ENCODE assay signal across 13 cellular contexts in genomic region chr1:12636098-12636950, GRCh38. TPM values are rescaled to one million over a fixed set of nuclear protein-coding genes. Genes with fewer than 3 reads are reported as not detected.
DNase-seq lines count a peak whose midpoint lies in the region; ATAC-seq and TF ChIP-seq lines count a peak whose summit lies in the region.
"Had no signal": no experiment of that assay in that cellular context is flagged by ENCODE, and none has a peak within 500 bp of the region (broad histone marks: within the 10 kb centered on the region; RNA-seq: fewer than 3 reads in every experiment).

No MANE protein-coding gene starts in this region.

- H3K4me3 ChIP-seq in BLaER1 (no peak overlapping the region), SJSA1 (no peak overlapping the region), osteoblast (ENCODE audit: insufficient read depth, low read length) (no peak overlapping the region), PC-3 (ENCODE audit: low read length) (no peak overlapping the region)

- H3F3A ChIP-seq in PC-3 (ENCODE audit: low read length, unreplicated experiment), result no peaks in the 10 kb centered on the region

- H3K27ac Mint-ChIP-seq in activated CD8-positive, alpha-beta T cell treated with anti-CD3 and anti-CD28 coated beads, Interleukin-2, amount 10 ng/mL, durations not matched to agents 7 days and 5 days, result no peak overlapping the region
- H3K27ac Mint-ChIP-seq: brain; natural killer cell treated with Interleukin-12 subunit alpha and Interleukin-12 subunit beta and Interleukin-15 and Interleukin-18, amount 100 ng/mL, for 72 hours; type B pancreatic cell had no signal

- H2AFZ ChIP-seq in osteoblast (ENCODE audit: low read length) (no peak overlapping the region), PC-3 (ENCODE audit: low read length) (no peak overlapping the region)

- H3K27ac ChIP-seq in BLaER1, result peak overlapping the region; percentile 9; the same call in 1 of the 2 replicates
- H3K27ac ChIP-seq in SJSA1, result peak overlapping the region; percentile 69
- H3K27ac ChIP-seq in osteoblast (ENCODE audit: low read depth, low read length), result peak overlapping the region; percentile 53
- H3K27ac ChIP-seq in PC-3 (ENCODE audit: low read length), result no peak overlapping the region
- H3K27ac ChIP-seq: KMS-11 had no signal

- POLR2A ChIA-PET in PC-3 (lab: Charles Lee; ENCODE audit: unreplicated experiment), result no interaction called here
- POLR2A ChIA-PET in activated CD8-positive, alpha-beta T cell treated with anti-CD3 and anti-CD28 coated beads, Interleukin-2, amount 10 ng/mL, durations not matched to agents 7 days and 5 days (lab: Charles Lee), result no interaction called here

- H3K79me2 ChIP-seq in osteoblast (ENCODE audit: insufficient read depth, low read length) (no peaks in the 10 kb centered on the region), PC-3 (ENCODE audit: low read length) (no peaks in the 10 kb centered on the region)

- peaks cover 53% of the 10 kb centered on the region for H3K4me1 ChIP-seq in BLaER1
- peaks cover 17% of the 10 kb centered on the region for H3K4me1 ChIP-seq in SJSA1 (replicated peaks)
- H3K4me1 ChIP-seq in osteoblast (ENCODE audit: insufficient read depth, low read length), result peaks cover 12% of the 10 kb centered on the region
- no peaks in the 10 kb centered on the region for H3K4me1 ChIP-seq in PC-3 (ENCODE audit: insufficient read depth, low read length)

- H3K27me3 ChIP-seq in BLaER1 (no peaks in the 10 kb centered on the region), SJSA1 (replicated peaks) (no peaks in the 10 kb centered on the region), osteoblast (ENCODE audit: insufficient read depth, low read length) (no peaks in the 10 kb centered on the region), PC-3 (ENCODE audit: low read length) (no peaks in the 10 kb centered on the region)

- intact Hi-C loops in cardiac septum (cut with DNase I), result no loop called here
- intact Hi-C loops in PC-3 (cut with micrococcal nuclease), result no loop called here

- peaks cover 16% of the 10 kb centered on the region for H3K4me1 Mint-ChIP-seq in activated CD8-positive, alpha-beta T cell treated with anti-CD3 and anti-CD28 coated beads, Interleukin-2, amount 10 ng/mL, durations not matched to agents 7 days and 5 days (ENCODE audit: low read depth)
- H3K4me1 Mint-ChIP-seq: brain had no signal

- H3K4me3 Mint-ChIP-seq in activated CD8-positive, alpha-beta T cell treated with anti-CD3 and anti-CD28 coated beads, Interleukin-2, amount 10 ng/mL, durations not matched to agents 7 days and 5 days, result no peak overlapping the region
- H3K4me3 Mint-ChIP-seq: brain; natural killer cell treated with Interleukin-12 subunit alpha and Interleukin-12 subunit beta and Interleukin-15 and Interleukin-18, amount 100 ng/mL, for 72 hours; type B pancreatic cell had no signal

- H3K36me3 ChIP-seq in BLaER1, result no peaks in the 10 kb centered on the region
- H3K36me3 ChIP-seq in SJSA1, result no peaks in the 10 kb centered on the region
- no peaks in the 10 kb centered on the region for H3K36me3 ChIP-seq in osteoblast (ENCODE audit: insufficient read depth, low read length)
- H3K36me3 ChIP-seq in PC-3 (ENCODE audit: low read depth, low read length), result no peaks in the 10 kb centered on the region

- CTCF ChIA-PET in PC-3 (lab: Charles Lee), result no interaction called here
- CTCF ChIA-PET in activated CD8-positive, alpha-beta T cell treated with anti-CD3 and anti-CD28 coated beads, Interleukin-2, amount 10 ng/mL, durations not matched to agents 7 days and 5 days (lab: Charles Lee), result no interaction called here

- H3K36me3 Mint-ChIP-seq in activated CD8-positive, alpha-beta T cell treated with anti-CD3 and anti-CD28 coated beads, Interleukin-2, amount 10 ng/mL, durations not matched to agents 7 days and 5 days (ENCODE audit: low read depth), result peaks cover 2% of the 10 kb centered on the region
- H3K36me3 Mint-ChIP-seq: brain, type B pancreatic cell had no signal

- H3K9me2 ChIP-seq in PC-3 (replicated peaks; ENCODE audit: low read length), result no peaks in the 10 kb centered on the region

- H3K9ac ChIP-seq in BLaER1 (no peak overlapping the region), PC-3 (ENCODE audit: low read length) (no peak overlapping the region)
- H3K9ac ChIP-seq: KMS-11 had no signal

- peak; percentile 94 for DNase-seq in SJSA1 (ENCODE audit: low read depth in 1 of 2, low spot score in 2 of 2)
- DNase-seq in cardiac septum (ENCODE audit: low spot score), result peak; percentile 76
- peak; percentile 95 for DNase-seq in osteoblast (ENCODE audit: insufficient read length, low spot score, missing footprints)
- DNase-seq in PC-3, result no peak
- DNase-seq in anterior cingulate cortex (lab: John Stamatoyannopoulos, UW), result no peak
- no peak for DNase-seq in activated CD8-positive, alpha-beta T cell treated with anti-CD3 and anti-CD28 coated beads, Interleukin-2, amount 10 ng/mL, durations not matched to agents 7 days and 5 days

- H3K4me2 ChIP-seq in BLaER1 (peak overlapping the region; percentile 58), osteoblast (ENCODE audit: insufficient read depth, low read length) (no peak overlapping the region), PC-3 (ENCODE audit: low read length) (no peak overlapping the region)
- H3K4me2 ChIP-seq: KMS-11 had no signal

- no peaks in the 10 kb centered on the region for H4K20me1 ChIP-seq in BLaER1
- no peaks in the 10 kb centered on the region for H4K20me1 ChIP-seq in osteoblast (ENCODE audit: insufficient read depth, low read length)
- H4K20me1 ChIP-seq in PC-3 (ENCODE audit: low read length), result no peaks in the 10 kb centered on the region

- TF ChIP-seq CTCF in osteoblast (IDR thresholded peaks at IDR 0.05; ENCODE audit: extremely low read depth, low read depth, low read length) (no peak), PC-3 (conservative IDR thresholded peaks at IDR 0.05; ENCODE audit: low read depth, low read length) (no peak)

- no peak for ATAC-seq in PC-3
- ATAC-seq in GM21786 (IDR thresholded peaks at IDR 0.05; ENCODE audit: unreplicated experiment), result no peak
- ATAC-seq in activated CD8-positive, alpha-beta T cell treated with anti-CD3 and anti-CD28 coated beads, Interleukin-2, amount 10 ng/mL, durations not matched to agents 7 days and 5 days, result no peak
- ATAC-seq: natural killer cell treated with Interleukin-12 subunit alpha and Interleukin-12 subunit beta and Interleukin-15 and Interleukin-18, amount 100 ng/mL, for 72 hours had no signal

- peaks cover 29% of the 10 kb centered on the region for H3K9me3 Mint-ChIP-seq in activated CD8-positive, alpha-beta T cell treated with anti-CD3 and anti-CD28 coated beads, Interleukin-2, amount 10 ng/mL, durations not matched to agents 7 days and 5 days (ENCODE audit: insufficient read depth)

- no peaks in the 10 kb centered on the region for H3K27me3 Mint-ChIP-seq in activated CD8-positive, alpha-beta T cell treated with anti-CD3 and anti-CD28 coated beads, Interleukin-2, amount 10 ng/mL, durations not matched to agents 7 days and 5 days (ENCODE audit: low read depth)

- BruUV-seq in PC-3 (replicated peaks; lab: Mats Ljungman, UMichigan), result no TSS peak

- H3K9me3 ChIP-seq in BLaER1 (peaks cover 66% of the 10 kb centered on the region), SJSA1 (replicated peaks) (peaks cover 5% of the 10 kb centered on the region), osteoblast (ENCODE audit: low read depth, low read length) (peaks cover 5% of the 10 kb centered on the region), PC-3 (ENCODE audit: low read length) (peaks cover 29% of the 10 kb centered on the region)

RNA-seq across cellular contexts. Expression of gene AADACL4, which starts 7.6 kb away (rescaled TPM):
- not detected in 2 replicates for total RNA-seq in SJSA1 (2014; rRNA removed; shearing (Covaris generic))
- total RNA-seq in cardiac septum, result not detected
- not detected in 2 replicates for total RNA-seq in osteoblast
- total RNA-seq in PC-3 (2014; rRNA removed), result not detected in 2 replicates
- not detected for total RNA-seq in activated CD8-positive, alpha-beta T cell treated with anti-CD3 and anti-CD28 coated beads, Interleukin-2, amount 10 ng/mL, durations not matched to agents 7 days and 5 days
- total RNA-seq: natural killer cell treated with Interleukin-12 subunit alpha and Interleukin-12 subunit beta and Interleukin-15 and Interleukin-18, amount 100 ng/mL, for 72 hours; NCI-H460 had no signal

RNA-seq across cellular contexts. Expression of gene DHRS3, which starts 18.3 kb away (rescaled TPM):
- 0.76 and 0.88 TPM in 2 replicates for total RNA-seq in SJSA1 (2014; rRNA removed; shearing (Covaris generic))
- total RNA-seq in cardiac septum (41.8 TPM), osteoblast (161 and 172 TPM in 2 replicates), PC-3 (2014; rRNA removed) (105 and 116 TPM in 2 replicates)
- total RNA-seq in activated CD8-positive, alpha-beta T cell treated with anti-CD3 and anti-CD28 coated beads, Interleukin-2, amount 10 ng/mL, durations not matched to agents 7 days and 5 days, result 10 to 100 TPM; 86.8 to 89.5 TPM

Comparison
In these comparisons a context has a peak if more than half of its experiments do, and no peak if none do; other contexts are left out.
1. DNase-seq: peak in SJSA1 (2 of 2), cardiac septum (single experiment) and osteoblast (single experiment); none in PC-3 (single experiment), anterior cingulate cortex (0 of 58) and activated CD8-positive, alpha-beta T cell treated with anti-CD3 and anti-CD28 coated beads, Interleukin-2, amount 10 ng/mL, durations not matched to agents 7 days and 5 days (single experiment).
2. RNA of gene DHRS3, which starts 18.3 kb away (total RNA-seq): 161 to 172 TPM in osteoblast, 105 to 116 TPM in PC-3, 86.8 to 89.5 TPM in activated CD8-positive, alpha-beta T cell treated with anti-CD3 and anti-CD28 coated beads, Interleukin-2, amount 10 ng/mL, durations not matched to agents 7 days and 5 days and 41.8 TPM in cardiac septum (single experiment); 0.76 to 0.88 TPM in SJSA1; every median in the first group is over 10 times any median in the second.